In the genomic region with DNA sequence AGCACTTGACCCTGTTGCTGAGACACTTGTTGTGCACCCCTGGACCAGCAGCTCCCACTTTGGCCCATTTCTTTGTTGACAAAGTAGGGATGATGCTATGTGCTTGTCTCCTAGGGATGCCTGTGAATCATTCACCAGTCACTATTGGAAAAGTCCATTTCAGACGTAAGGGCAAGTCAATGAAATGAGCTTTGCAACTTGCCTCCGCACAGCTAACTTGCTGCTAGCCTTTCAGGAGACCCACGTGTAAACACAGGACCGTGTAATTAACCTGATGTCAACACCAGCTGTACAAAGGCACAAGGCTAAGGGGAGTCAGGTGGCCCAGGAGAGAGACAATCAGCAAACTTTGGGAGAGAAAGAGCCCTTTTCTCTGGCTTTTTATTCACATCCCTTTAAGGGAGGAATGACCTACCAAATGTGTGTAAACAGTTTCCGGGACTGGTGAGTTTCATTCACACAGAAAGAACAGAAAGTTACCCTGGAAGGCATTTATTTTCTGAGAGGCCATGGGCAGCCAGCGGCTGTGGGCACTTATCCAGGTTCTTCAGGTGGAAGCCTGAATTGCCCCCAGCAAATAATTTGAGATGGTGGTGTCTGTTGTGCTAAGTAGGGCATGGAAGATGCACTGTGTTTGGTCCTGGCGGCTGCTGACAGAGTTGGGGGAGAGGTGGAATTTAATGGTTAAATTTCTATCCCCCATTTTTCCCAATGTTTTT, we compare ENCODE assay signal across 11 cellular contexts. TPM values are rescaled to one million over a fixed set of nuclear protein-coding genes. Genes with fewer than 3 reads are reported as not detected.
DNase-seq lines count a peak whose midpoint lies in the region; ATAC-seq and TF ChIP-seq lines count a peak whose summit lies in the region.
"Had no signal": no experiment of that assay in that cellular context is flagged by ENCODE, and none has a peak within 500 bp of the region (broad histone marks: within the 10 kb centered on the region; RNA-seq: fewer than 3 reads in every experiment).

No MANE protein-coding gene starts in this region.

- H3K4me3 Mint-ChIP-seq in H9, result no peak overlapping the region
- H3K4me3 Mint-ChIP-seq: activated T-cell treated with anti-CD3 and anti-CD28 coated beads, Interleukin-2, amount 50 U/mL, for 4 hours had no signal

- H3K23me2 ChIP-seq in H9 (ENCODE audit: insufficient read length, low read depth, low read length, poor library complexity, severe bottlenecking), result no peaks in the 10 kb centered on the region

- no peaks in the 10 kb centered on the region for H3K27me3 ChIP-seq in ACC112 (ENCODE audit: insufficient read depth, low read length)
- H3K27me3 ChIP-seq in tibial artery, result no peaks in the 10 kb centered on the region
- no peaks in the 10 kb centered on the region for H3K27me3 ChIP-seq in left lung
- H3K27me3 ChIP-seq in H9 (ENCODE audit: insufficient read depth, low read length), result no peaks in the 10 kb centered on the region

- no peak overlapping the region for H3K56ac ChIP-seq in H9 (ENCODE audit: insufficient read length, low read depth, low read length)

- no peak overlapping the region for H2BK15ac ChIP-seq in H9 (ENCODE audit: low read depth, low read length)

- H3K79me2 ChIP-seq in ACC112 (ENCODE audit: control insufficient read depth, insufficient read depth, low read length, unreplicated experiment) (no peaks in the 10 kb centered on the region), H9 (ENCODE audit: insufficient read depth, low read length) (no peaks in the 10 kb centered on the region)

- H4K20me1 ChIP-seq in H9 (ENCODE audit: control insufficient read depth, insufficient read depth, insufficient read length), result no peaks in the 10 kb centered on the region

- H3K9ac ChIP-seq in H9 (ENCODE audit: extremely low read depth, insufficient read length, low read length), result no peak overlapping the region

- no peak overlapping the region for H2BK120ac ChIP-seq in H9 (ENCODE audit: low read depth, low read length, poor library complexity, severe bottlenecking)

- H3K27me3 Mint-ChIP-seq in H9 (ENCODE audit: low read depth), result no peaks in the 10 kb centered on the region

- no peak overlapping the region for H3T11ph ChIP-seq in H9 (ENCODE audit: low read length)

- no peak overlapping the region; a peak in 2 of 7 replicates for H3K27ac Mint-ChIP-seq in H9

- no peak overlapping the region for H4K8ac ChIP-seq in H9 (replicated peaks; ENCODE audit: insufficient read length, low read depth, low read length)

- no peaks in the 10 kb centered on the region for H3K79me1 ChIP-seq in H9 (ENCODE audit: insufficient read depth, low read depth, low read length, poor library complexity, severe bottlenecking)

- H3K14ac ChIP-seq in H9 (ENCODE audit: insufficient read depth, low read length), result no peak overlapping the region

- DNase-seq in NCI-H345 treated with DMSO at 0.1 percent for 48 hours (lab: John Stamatoyannopoulos, UW; ENCODE audit: unreplicated experiment) (peak; percentile 42), epithelial cell of prostate (ENCODE audit: low read depth, low spot score) (peak; percentile 50), tibial artery (no peak), left lung (no peak), H9 (no peak)
- no peak for DNase-seq in activated naive CD4-positive, alpha-beta T cell (lab: John Stamatoyannopoulos, UW)
- DNase-seq: activated T-cell treated with anti-CD3 and anti-CD28 coated beads, Interleukin-2, amount 50 U/mL, for 4 hours; KG1 had no signal

- no peak overlapping the region for H3K18ac ChIP-seq in H9 (ENCODE audit: insufficient read length, low read depth, low read length)

- ATAC-seq in HG03039 (IDR thresholded peaks at IDR 0.05; ENCODE audit: unreplicated experiment) (peak; percentile 8), left lung (no peak)
- ATAC-seq: activated T-cell treated with anti-CD3 and anti-CD28 coated beads, Interleukin-2, amount 50 U/mL, for 4 hours; esophagus mucosa had no signal

- no peak overlapping the region for H3K23ac ChIP-seq in H9 (ENCODE audit: insufficient read length, low read depth, low read length)

- H3K4me2 ChIP-seq in H9 (ENCODE audit: insufficient read depth, insufficient read length, low read length), result no peak overlapping the region

- H2BK5ac ChIP-seq in H9 (ENCODE audit: insufficient read length, low read length), result no peak overlapping the region

- H3K36me3 ChIP-seq in ACC112 (ENCODE audit: insufficient read depth, low read length), result peaks cover 7% of the 10 kb centered on the region; the same call in 1 of the 2 replicates
- no peaks in the 10 kb centered on the region for H3K36me3 ChIP-seq in tibial artery
- no peaks in the 10 kb centered on the region for H3K36me3 ChIP-seq in left lung

- no peak overlapping the region for H2BK12ac ChIP-seq in H9 (ENCODE audit: insufficient read length, low read depth, low read length)

- no peak overlapping the region for H4K5ac ChIP-seq in H9 (ENCODE audit: insufficient read length, low read depth, low read length)

- H3K9me3 ChIP-seq in tibial artery (no peaks in the 10 kb centered on the region), left lung (no peaks in the 10 kb centered on the region), H9 (ENCODE audit: control insufficient read depth, low read depth, low read length) (no peaks in the 10 kb centered on the region)

- H3K4me1 ChIP-seq in ACC112 (ENCODE audit: control insufficient read depth, insufficient read depth, low read length, unreplicated experiment), result peaks cover 15% of the 10 kb centered on the region
- H3K4me1 ChIP-seq in tibial artery, result no peaks in the 10 kb centered on the region
- H3K4me1 ChIP-seq in left lung, result no peaks in the 10 kb centered on the region
- H3K4me1 ChIP-seq in H9 (ENCODE audit: insufficient read depth, low read length), result no peaks in the 10 kb centered on the region

- H3K36me3 Mint-ChIP-seq in H9 (ENCODE audit: insufficient read depth in 1 of 3, low read depth in 3 of 3), result no peaks in the 10 kb centered on the region

- no peak overlapping the region for H2AFZ ChIP-seq in ACC112 (ENCODE audit: low read length, unreplicated experiment)
- no peak overlapping the region for H2AFZ ChIP-seq in H9 (ENCODE audit: low read length)

- no peak overlapping the region for H2AK5ac ChIP-seq in H9 (ENCODE audit: insufficient read length, low read length)

- H3K27ac ChIP-seq in ACC112 (ENCODE audit: low read depth, low read length), result peak overlapping the region; percentile 58; the same call in 1 of the 2 replicates
- peak overlapping the region; percentile 87 for H3K27ac ChIP-seq in epithelial cell of prostate
- H3K27ac ChIP-seq in tibial artery, result no peak overlapping the region
- H3K27ac ChIP-seq in left lung, result no peak overlapping the region
- H3K27ac ChIP-seq in H9 (ENCODE audit: insufficient read length, low read depth, low read length), result no peak overlapping the region

- TF ChIP-seq CTCF in tibial artery (IDR thresholded peaks at IDR 0.05), result no peak
- no peak for TF ChIP-seq CTCF in left lung (IDR thresholded peaks at IDR 0.05)
- no peak for TF ChIP-seq CTCF in H9 (conservative IDR thresholded peaks at IDR 0.05)

- no peak overlapping the region for H4K91ac ChIP-seq in H9 (ENCODE audit: insufficient read length, low read depth, low read length)

- H3K9me3 Mint-ChIP-seq in H9, result no peaks in the 10 kb centered on the region
- H3K9me3 Mint-ChIP-seq: activated T-cell treated with anti-CD3 and anti-CD28 coated beads, Interleukin-2, amount 50 U/mL, for 4 hours had no signal

- H2BK20ac ChIP-seq in H9 (ENCODE audit: low read depth, low read length, poor library complexity, severe bottlenecking), result no peak overlapping the region

- WGBS in H9 (ENCODE audit: extremely low coverage, insufficient read length, low lambda C conversion rate), result no CpG with 5 or more reads among the region's 7 CpGs

- peaks cover 5 to 8% of the 10 kb centered on the region in 2 experiments for H3K4me1 Mint-ChIP-seq in H9

- H3K4me3 ChIP-seq in ACC112 (ENCODE audit: low read depth, low read length) (no peak overlapping the region), tibial artery (no peak overlapping the region), left lung (no peak overlapping the region)

- intact Hi-C loops in tibial artery (cut with DNase I; ENCODE audit: low total_unique reads), result no loop called here
- intact Hi-C loops in left lung (cut with DNase I), result no loop called here

- no peak overlapping the region for H3K4ac ChIP-seq in H9 (ENCODE audit: low read depth, low read length)

RNA-seq across cellular contexts. Expression of gene TIPARP, which starts 54.0 kb away (rescaled TPM):
- 10 to 100 TPM; 47.7 to 49.5 TPM for total RNA-seq in left lung
- 5.9 TPM in 2 replicates for total RNA-seq in H9 (2021)

Comparison
In these comparisons a context has a peak if more than half of its experiments do, and no peak if none do; other contexts are left out.
1. H3K27ac ChIP-seq: peak in ACC112 (single experiment) and epithelial cell of prostate (single experiment); none in tibial artery (0 of 2), left lung (0 of 2) and H9 (single experiment).
2. DNase-seq: peak in NCI-H345 treated with DMSO at 0.1 percent for 48 hours (single experiment) and epithelial cell of prostate (single experiment); none in tibial artery (0 of 2), activated naive CD4-positive, alpha-beta T cell (0 of 4), left lung (0 of 2) and H9 (single experiment).